ENCODE assay signal across 10 cellular contexts in genomic region chr19:20079487-20079886, GRCh38. TPM values are rescaled to one million over a fixed set of nuclear protein-coding genes. Genes with fewer than 3 reads are reported as not detected.
DNase-seq lines count a peak whose midpoint lies in the region; ATAC-seq, FAIRE-seq and TF ChIP-seq lines count a peak whose summit lies in the region.
"Had no signal": no experiment of that assay in that cellular context is flagged by ENCODE, and none has a peak within 500 bp of the region (broad histone marks: within the 10 kb centered on the region; RNA-seq: fewer than 3 reads in every experiment).

No MANE protein-coding gene starts in this region.

- H3K23me2 ChIP-seq in H1 (ENCODE audit: low read depth, low read length): peaks cover 2% of the 10 kb centered on the region; the same call in 1 of the 2 replicates

- H3K4me1 Mint-ChIP-seq in CD8-positive, alpha-beta memory T cell: peaks cover 19 to 25% (median 25%) of the 10 kb centered on the region in 3 donors
- peaks cover 6 to 19% (median 17%) of the 10 kb centered on the region in 4 donors for H3K4me1 Mint-ChIP-seq in naive thymus-derived CD8-positive, alpha-beta T cell

- H4K20me1 ChIP-seq in Karpas-422 (ENCODE audit: insufficient read depth, low read depth, low read length) (no peaks in the 10 kb centered on the region), H1 (replicated peaks in 1 of 2; ENCODE audit: control insufficient read depth in 1 of 2, insufficient read depth in 2 of 2, low read length in 2 of 2) (peaks cover 2 to 11% of the 10 kb centered on the region in 2 experiments)

- H3K56ac ChIP-seq in H1 (replicated peaks; ENCODE audit: insufficient read length, low read depth, low read length): no peak overlapping the region

- WGBS in H1 (ENCODE audit: extremely low coverage in 1 of 2, insufficient coverage in 1 of 2, insufficient read length in 1 of 2, insufficient replicate concordance in 2 of 2, low coverage in 1 of 2, low lambda C conversion rate in 2 of 2, missing lambda C conversion rate in 1 of 2), 2 experiments: 62% methylated on average over 8 of the region's 8 CpGs; no CpG with 5 or more reads in 1 of the 2 experiments

- no peaks in the 10 kb centered on the region for H3K9me2 ChIP-seq in Karpas-422 (replicated peaks; ENCODE audit: insufficient read depth, low read length)

- H3K27me3 ChIP-seq in CD8-positive, alpha-beta memory T cell (ENCODE audit: insufficient read depth, low read length, poor library complexity, severe bottlenecking): no peaks in the 10 kb centered on the region
- H3K27me3 ChIP-seq in Karpas-422 (ENCODE audit: low read length): no peaks in the 10 kb centered on the region
- no peaks in the 10 kb centered on the region for H3K27me3 ChIP-seq in H1 (replicated peaks in 1 of 4; ENCODE audit: control insufficient read depth in 3 of 4, extremely low read depth in 1 of 4, insufficient read depth in 3 of 4, low read length in 3 of 4)

- H3K4me1 ChIP-seq in CD8-positive, alpha-beta memory T cell (ENCODE audit: insufficient read depth, low read length): peaks cover 9% of the 10 kb centered on the region
- peaks cover 7% of the 10 kb centered on the region for H3K4me1 ChIP-seq in Karpas-422 (ENCODE audit: low read length)
- H3K4me1 ChIP-seq in H1 (replicated peaks in 1 of 4; ENCODE audit: control insufficient read depth in 3 of 4, insufficient read depth in 4 of 4, low read length in 3 of 4): peaks cover 9 to 28% (median 23%) of the 10 kb centered on the region in 4 experiments; a peak in 6 of 7 replicates

- H3K79me1 ChIP-seq in H1 (ENCODE audit: low read depth, low read length): peaks cover 7% of the 10 kb centered on the region

- POLR2A ChIA-PET in CD8-positive, alpha-beta memory T cell (lab: Charles Lee): interaction anchor here (0.9 to 2.9 kb wide), 2 partner anchors 40 to 159 kb away, joined by 10 to 12 read pairs; partner anchors contain the start of gene ZNF682
- POLR2A ChIA-PET in H1 (lab: Charles Lee; ENCODE audit: partially characterized antibody): interaction anchor here (0.7 to 11.3 kb wide), 9 partner anchors 11 to 194 kb away, joined by 3 to 134 read pairs (median 32); partner anchors contain the start of genes ZNF486 and ZNF682
- POLR2A ChIA-PET in naive thymus-derived CD8-positive, alpha-beta T cell (lab: Charles Lee): interaction anchor here (0.7 kb wide), 1 partner anchor 742 kb away, joined by 4 read pairs; no protein-coding TSS in a partner anchor

- no peak overlapping the region for H3K23ac ChIP-seq in H1 (ENCODE audit: insufficient read length)

- no peaks in the 10 kb centered on the region for H3K36me3 ChIP-seq in CD8-positive, alpha-beta memory T cell (ENCODE audit: insufficient read depth, low read length)
- H3K36me3 ChIP-seq in Karpas-422 (ENCODE audit: insufficient read depth, low read length): peaks cover 27% of the 10 kb centered on the region
- peaks cover 0 to 26% (median 3%) of the 10 kb centered on the region in 4 experiments; a peak in 3 of 8 replicates for H3K36me3 ChIP-seq in H1 (ENCODE audit: control insufficient read depth in 2 of 4, insufficient read depth in 4 of 4, low read length in 3 of 4)

- H2BK5ac ChIP-seq in H1 (ENCODE audit: low read depth, low read length): no peak overlapping the region

- no peak overlapping the region for H2BK12ac ChIP-seq in H1 (ENCODE audit: low read depth, low read length)

- TF ChIP-seq EP300 in H1 (IDR thresholded peaks at IDR 0.05; ENCODE audit: borderline replicate concordance in 1 of 2, low read depth in 2 of 2, low read length in 2 of 2): no peak

- H3K4me2 ChIP-seq in Karpas-422 (ENCODE audit: low read depth, low read length, poor library complexity, severe bottlenecking): no peak overlapping the region
- peak overlapping the region; percentile 81 to 84 for H3K4me2 ChIP-seq in H1 (ENCODE audit: insufficient read depth in 1 of 2, low read depth in 2 of 2, low read length in 2 of 2)

- peak overlapping the region in 1 of 8 donors; percentile 40 for H3K27ac Mint-ChIP-seq in CD8-positive, alpha-beta memory T cell
- peak overlapping the region in 2 of 10 donors; percentile 0 to 65 for H3K27ac Mint-ChIP-seq in naive thymus-derived CD8-positive, alpha-beta T cell
- H3K27ac Mint-ChIP-seq: memory B cell had no signal

- no peak overlapping the region for H2BK15ac ChIP-seq in H1 (ENCODE audit: low read length)

- H3K4me3 ChIP-seq in CD8-positive, alpha-beta memory T cell (ENCODE audit: low read length): no peak overlapping the region
- H3K4me3 ChIP-seq in Karpas-422 (ENCODE audit: low read length) (peak overlapping the region; percentile 84; the same call in 1 of the 2 replicates), H1 (ENCODE audit: extremely low read depth in 1 of 4, insufficient read depth in 2 of 4, low read depth in 3 of 4, low read length in 4 of 4) (peak overlapping the region; percentile 89 to 99 (median 96))

- H3K18ac ChIP-seq in H1 (ENCODE audit: extremely low read depth, low read length): no peak overlapping the region

- H3K9me3 Mint-ChIP-seq in CD8-positive, alpha-beta memory T cell: no peaks in the 10 kb centered on the region
- peaks cover 0 to 14% (median 1%) of the 10 kb centered on the region in 9 donors for H3K9me3 Mint-ChIP-seq in naive thymus-derived CD8-positive, alpha-beta T cell
- H3K9me3 Mint-ChIP-seq: memory B cell had no signal

- no peak overlapping the region for H2BK20ac ChIP-seq in H1 (ENCODE audit: low read length)

- peaks cover 0 to 5% (median 4%) of the 10 kb centered on the region in 3 donors for H3K36me3 Mint-ChIP-seq in CD8-positive, alpha-beta memory T cell
- H3K36me3 Mint-ChIP-seq in naive thymus-derived CD8-positive, alpha-beta T cell: peaks cover 5 to 23% (median 5%) of the 10 kb centered on the region in 3 donors

- peak overlapping the region; percentile 15 to 70 (median 44) for H3K4me3 Mint-ChIP-seq in CD8-positive, alpha-beta memory T cell
- H3K4me3 Mint-ChIP-seq in naive thymus-derived CD8-positive, alpha-beta T cell: peak overlapping the region; percentile 15 to 89 (median 54)
- H3K4me3 Mint-ChIP-seq: memory B cell had no signal

- H3K27ac ChIP-seq in CD8-positive, alpha-beta memory T cell (ENCODE audit: low read depth, low read length): no peak overlapping the region
- H3K27ac ChIP-seq in Karpas-422 (ENCODE audit: low read length): no peak overlapping the region
- H3K27ac ChIP-seq in H1 (ENCODE audit: low read depth, low read length): no peak overlapping the region

- no peak overlapping the region for H4K8ac ChIP-seq in H1 (ENCODE audit: extremely low read depth, insufficient read depth, low read length)

- H3K4ac ChIP-seq in H1 (replicated peaks; ENCODE audit: insufficient read length, low read depth, low read length): no peak overlapping the region

- no peak overlapping the region for H3K14ac ChIP-seq in H1 (ENCODE audit: insufficient read length)

- CTCF ChIA-PET in CD8-positive, alpha-beta memory T cell (lab: Charles Lee): no interaction called here
- CTCF ChIA-PET in H1 (lab: Charles Lee; ENCODE audit: partially characterized antibody): interaction anchor here (0.8 to 2.7 kb wide), 5 partner anchors 22 to 985 kb away, joined by 3 to 17 read pairs (median 3); no protein-coding TSS in a partner anchor

- H4K5ac ChIP-seq in H1 (ENCODE audit: insufficient read length, low read depth, low read length): no peak overlapping the region

- ATAC-seq in naive thymus-derived CD8-positive, alpha-beta T cell: no peak
- no peak for ATAC-seq in GM18520 (IDR thresholded peaks at IDR 0.05; ENCODE audit: unreplicated experiment)
- no peak for ATAC-seq in HG02763 (IDR thresholded peaks at IDR 0.05; ENCODE audit: unreplicated experiment)
- ATAC-seq in GM18505 (IDR thresholded peaks at IDR 0.05; ENCODE audit: unreplicated experiment): no peak

- H2AK5ac ChIP-seq in H1 (ENCODE audit: low read depth, low read length): no peak overlapping the region

- no peaks in the 10 kb centered on the region for H3K9me3 ChIP-seq in CD8-positive, alpha-beta memory T cell (ENCODE audit: low read length)
- H3K9me3 ChIP-seq in Karpas-422 (ENCODE audit: low read length): peaks cover 11% of the 10 kb centered on the region; the same call in 1 of the 2 replicates
- H3K9me3 ChIP-seq in H1 (ENCODE audit: insufficient read depth in 2 of 2, low read depth in 1 of 2, low read length in 1 of 2): no peaks in the 10 kb centered on the region

- H3K9ac ChIP-seq in Karpas-422 (ENCODE audit: low read length) (no peak overlapping the region), H1 (replicated peaks in 1 of 4; ENCODE audit: extremely low read depth in 1 of 4, low read depth in 3 of 4, low read length in 3 of 4) (peak overlapping the region in 1 of 4 experiments; percentile 99; a peak in 1 of 7 replicates)

- H2AFZ ChIP-seq in Karpas-422 (ENCODE audit: low read length): no peak overlapping the region
- no peak overlapping the region for H2AFZ ChIP-seq in H1 (ENCODE audit: low read length)

- TF ChIP-seq RAD21 in H1 (IDR thresholded peaks at IDR 0.05 in 1 of 2, conservative IDR thresholded peaks at IDR 0.05 in 1 of 2; ENCODE audit: low read depth in 2 of 2, low read length in 2 of 2): no peak

- TF ChIP-seq POLR2A in H1 (IDR thresholded peaks at IDR 0.05; ENCODE audit: control extremely low read depth in 1 of 2, low read depth in 2 of 2, low read length in 2 of 2): no peak
- TF ChIP-seq POLR2A in GM18505 (IDR thresholded peaks at IDR 0.05; ENCODE audit: borderline replicate concordance, extremely low read depth, insufficient read depth, insufficient read length): no peak

- H3K79me2 ChIP-seq in Karpas-422 (ENCODE audit: low read length) (peaks cover 64% of the 10 kb centered on the region), H1 (ENCODE audit: control insufficient read depth in 1 of 2, insufficient read depth in 2 of 2, low read length in 2 of 2) (peaks cover 52 to 66% of the 10 kb centered on the region in 2 experiments)

- peaks cover 0 to 2% of the 10 kb centered on the region in 2 donors for H3K27me3 Mint-ChIP-seq in CD8-positive, alpha-beta memory T cell
- H3K27me3 Mint-ChIP-seq in naive thymus-derived CD8-positive, alpha-beta T cell: no peaks in the 10 kb centered on the region
- H3K27me3 Mint-ChIP-seq: memory B cell had no signal

- FAIRE-seq in H1 (lab: Jason Lieb, UNC): no peak

- no peak overlapping the region for H2BK120ac ChIP-seq in H1 (replicated peaks; ENCODE audit: low read depth, low read length)

- DNase-seq in CD8-positive, alpha-beta memory T cell: no peak
- DNase-seq in Karpas-422 (no peak), H1 (ENCODE audit: low read depth in 1 of 2, low spot score in 2 of 2) (no peak), mesenteric fat pad (ENCODE audit: low spot score) (no peak)
- DNase-seq in naive thymus-derived CD8-positive, alpha-beta T cell: no peak
- DNase-seq: HCEC 1CT had no signal

- TF ChIP-seq CTCF in H1 (IDR thresholded peaks at IDR 0.05; ENCODE audit: control extremely low read depth in 1 of 3, insufficient read depth in 1 of 3, low read depth in 1 of 3, low read length in 3 of 3): no peak

- no peak overlapping the region for H4K91ac ChIP-seq in H1 (replicated peaks; ENCODE audit: insufficient read length, low read length)

RNA-seq across cellular contexts. Expression of gene ZNF90, which starts 1.7 kb away (rescaled TPM):
- 10 to 100 TPM; 11.9 to 12.8 TPM for total RNA-seq in CD8-positive, alpha-beta memory T cell
- 1.8 TPM for polyA plus RNA-seq in CD8-positive, alpha-beta memory T cell
- 9.6 and 13.6 TPM in 2 replicates for total RNA-seq in Karpas-422 (2014; rRNA removed; shearing (Covaris generic); ENCODE audit: low replicate concordance)
- 105 and 114 TPM in 2 replicates for total RNA-seq in H1 (2021; fragmentation: NEBNext Ultra II Directional; extraction: Animal tissue kit (Norgen Biotek cat#: 25700))
- polyA plus RNA-seq in H1 (2011; rRNA removed): 41.2 and 41.7 TPM in 2 replicates
- 55.4 TPM for polyA plus RNA-seq in H1 (2011; cell fraction: cytosol; rRNA removed)
- polyA plus RNA-seq in H1 (2011; cell fraction: nucleus; rRNA removed): 84.8 TPM
- 28.6 to 45.6 TPM (median 33.4 TPM) in 4 replicates for polyA plus RNA-seq in H1 (2012, experiment 1 of 2)
- 5.5 TPM for polyA plus RNA-seq in H1 (2012, experiment 2 of 2)
- polyA plus RNA-seq in H1 (2013, experiment 1 of 2): 86.2 TPM
- polyA plus RNA-seq in H1 (2013, experiment 2 of 2): 80.4 TPM
- 50.8 and 72.6 TPM in 2 replicates for polyA minus RNA-seq in H1 (2011; rRNA and poly(A)+ RNA removed)
- polyA minus RNA-seq in H1 (2011; cell fraction: cytosol; rRNA and poly(A)+ RNA removed): 65.7 TPM
- polyA minus RNA-seq in H1 (2011; cell fraction: nucleus; rRNA and poly(A)+ RNA removed): 180 TPM
- total RNA-seq in naive thymus-derived CD8-positive, alpha-beta T cell: 10 to 100 TPM; 10.9 to 13.1 TPM
- 1 to 10 TPM in 2 of 3 donors, under 1 TPM in 1; 0.68 to 2.7 (median 2.1) TPM for polyA plus RNA-seq in naive thymus-derived CD8-positive, alpha-beta T cell
- total RNA-seq in mesenteric fat pad: 1.5 TPM

RNA-seq across cellular contexts. Expression of gene ZNF682, which starts 40.2 kb away (rescaled TPM):
- 10 to 100 TPM in 1 of 2 experiments, 1 to 10 TPM in 1; 9.6 to 10.3 TPM for total RNA-seq in CD8-positive, alpha-beta memory T cell
- polyA plus RNA-seq in CD8-positive, alpha-beta memory T cell: 4.5 TPM
- total RNA-seq in Karpas-422 (2014; rRNA removed; shearing (Covaris generic); ENCODE audit: low replicate concordance): 5.7 and 20.6 TPM in 2 replicates
- total RNA-seq in H1 (2021; fragmentation: NEBNext Ultra II Directional; extraction: Animal tissue kit (Norgen Biotek cat#: 25700)): 21.7 and 27.5 TPM in 2 replicates
- 4.1 and 4.3 TPM in 2 replicates for polyA plus RNA-seq in H1 (2011; rRNA removed)
- polyA plus RNA-seq in H1 (2011; cell fraction: cytosol; rRNA removed): 9.3 TPM
- polyA plus RNA-seq in H1 (2011; cell fraction: nucleus; rRNA removed): 6.8 TPM
- 8.4 to 20.3 TPM (median 11.0 TPM) in 4 replicates for polyA plus RNA-seq in H1 (2012, experiment 1 of 2)
- polyA plus RNA-seq in H1 (2012, experiment 2 of 2): 3.1 TPM
- 17.0 TPM for polyA plus RNA-seq in H1 (2013, experiment 1 of 2)
- polyA plus RNA-seq in H1 (2013, experiment 2 of 2): 17.2 TPM
- polyA minus RNA-seq in H1 (2011; rRNA and poly(A)+ RNA removed): 15.2 and 22.3 TPM in 2 replicates
- 8.3 TPM for polyA minus RNA-seq in H1 (2011; cell fraction: cytosol; rRNA and poly(A)+ RNA removed)
- 27.7 TPM for polyA minus RNA-seq in H1 (2011; cell fraction: nucleus; rRNA and poly(A)+ RNA removed)
- total RNA-seq in naive thymus-derived CD8-positive, alpha-beta T cell: 10 to 100 TPM; 11.7 to 11.8 TPM
- polyA plus RNA-seq in naive thymus-derived CD8-positive, alpha-beta T cell: 1 to 10 TPM; 2.8 to 5.9 (median 3.4) TPM
- total RNA-seq in mesenteric fat pad: 4.3 TPM
